ENCODE assay signal across 12 cellular contexts in the genomic region with DNA sequence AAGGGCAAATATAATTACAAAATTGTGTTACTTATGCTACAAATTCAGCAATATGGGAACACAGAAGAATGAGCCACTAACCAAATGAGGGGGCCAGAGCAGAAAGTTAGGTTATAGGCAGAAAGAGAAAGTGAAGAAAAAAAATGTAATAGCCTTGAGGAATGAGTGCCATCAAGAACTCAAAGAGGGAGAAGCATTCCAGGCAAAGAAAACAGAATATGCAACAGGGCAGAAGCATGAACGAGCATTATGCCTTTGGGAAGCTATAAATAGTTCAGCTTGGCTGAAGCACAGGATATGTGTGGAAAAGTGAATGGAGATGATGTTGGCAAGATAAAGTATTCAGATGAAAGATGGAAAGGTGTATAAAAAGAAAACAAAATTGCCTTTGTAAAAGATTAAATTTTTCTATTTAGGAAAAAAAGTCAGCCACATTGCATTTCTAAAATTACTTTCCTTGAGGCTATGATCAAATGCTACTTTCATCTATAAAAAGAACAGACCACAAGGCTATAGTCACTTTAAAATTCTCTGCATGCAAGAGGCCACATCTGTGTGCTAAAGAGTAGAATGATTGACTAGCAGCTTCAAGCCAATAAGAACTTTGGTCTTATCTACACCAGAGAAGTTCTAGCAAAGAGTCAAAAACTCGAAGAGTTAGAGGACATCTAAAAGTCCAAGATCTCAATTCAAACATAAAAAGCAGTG.
DNase-seq lines count a peak whose midpoint lies in the region; ATAC-seq and TF ChIP-seq lines count a peak whose summit lies in the region.
"Had no signal": no experiment of that assay in that cellular context is flagged by ENCODE, and none has a peak within 500 bp of the region (broad histone marks: within the 10 kb centered on the region; RNA-seq: fewer than 3 reads in every experiment).

No MANE protein-coding gene starts in this region.

- no peak overlapping the region for H3K27ac ChIP-seq in spleen

- peaks cover 0 to 26% (median 9%) of the 10 kb centered on the region in 8 donors for H3K9me3 ChIP-seq in spleen

- H3K27me3 ChIP-seq in spleen (replicated peaks in 1 of 7): no peaks in the 10 kb centered on the region

- ATAC-seq in GM18870 (IDR thresholded peaks at IDR 0.05; ENCODE audit: unreplicated experiment) (peak; percentile 24), HG02642 (IDR thresholded peaks at IDR 0.05; ENCODE audit: poor library complexity, unreplicated experiment) (peak; percentile 8), HG03571 (IDR thresholded peaks at IDR 0.05; ENCODE audit: unreplicated experiment) (peak; percentile 38)
- ATAC-seq: effector memory CD8-positive, alpha-beta T cell; stimulated activated effector memory CD8-positive, alpha-beta T cell treated with anti-CD3 and anti-CD28 coated beads, Interleukin-12 subunit alpha, Interleukin-12 subunit beta, amount 100 ng/mL, for 72 hours had no signal

- DNase-seq in middle frontal gyrus (ENCODE audit: extremely low spot score, low spot score) (peak; percentile 44), NCI-H1930 (lab: John Stamatoyannopoulos, UW) (no peak), spleen (no peak), NCI-H146 (lab: John Stamatoyannopoulos, UW) (no peak)
- DNase-seq in stimulated activated CD4-positive, alpha-beta T cell treated with anti-CD3 and anti-CD28 coated beads, Interleukin-15, amount 100 ng/mL, for 24 hours: no peak
- DNase-seq: activated T-cell treated with anti-CD3 and anti-CD28 coated beads, Interleukin-2, amount 50 U/mL, for 1 hour; effector memory CD8-positive, alpha-beta T cell; retina had no signal

- WGBS in spleen, 5 donors: 39 to 50% (median 44%) methylated on average over 2 of the region's 2 CpGs

- H3K36me3 ChIP-seq in spleen: no peaks in the 10 kb centered on the region

- no peak for TF ChIP-seq CTCF in spleen (IDR thresholded peaks at IDR 0.05 in 8 of 11, conservative IDR thresholded peaks at IDR 0.05 in 3 of 11)

- no peak overlapping the region for H3K4me3 ChIP-seq in spleen

- intact Hi-C loops in spleen (cut with DNase I; ENCODE audit: low total_unique reads): no loop called here

- TF ChIP-seq POLR2A in spleen (IDR thresholded peaks at IDR 0.05): no peak

- H3K4me1 ChIP-seq in spleen: no peaks in the 10 kb centered on the region
